1 cellular context compared by ENCODE assay signal in genomic region chr16:2956566-2956956, GRCh38.
TF ChIP-seq lines count a peak whose summit lies in the region.

No MANE protein-coding gene starts in this region.

TF ChIP-seq in GM12878, 131 proteins besides CTCF, POLR2A, EP300 and RAD21:
- no peak for TF ChIP-seq BCL3 (IDR thresholded peaks at IDR 0.05; ENCODE audit: borderline replicate concordance, insufficient read depth, low read depth, low read length, poor library complexity, severe bottlenecking)
- TF ChIP-seq IKZF2 (IDR thresholded peaks at IDR 0.05): no peak
- TF ChIP-seq SIX5 (IDR thresholded peaks at IDR 0.05; ENCODE audit: low read depth, low read length, severe bottlenecking): no peak
- no peak for TF ChIP-seq IRF4 (IDR thresholded peaks at IDR 0.05; ENCODE audit: low read depth, low read length)
- no peak for TF ChIP-seq MTA3 (IDR thresholded peaks at IDR 0.05; ENCODE audit: borderline replicate concordance, low read length)
- TF ChIP-seq ZBTB4 (CRISPR knock-in tag; IDR thresholded peaks at IDR 0.05): no peak
- no peak for TF ChIP-seq RUNX3 (IDR thresholded peaks at IDR 0.05; ENCODE audit: low read length)
- TF ChIP-seq CHD2 (IDR thresholded peaks at IDR 0.05; ENCODE audit: borderline replicate concordance, low read depth, low read length): no peak
- TF ChIP-seq ESRRA (IDR thresholded peaks at IDR 0.05; ENCODE audit: low read length): no peak
- TF ChIP-seq PRDM15 (CRISPR knock-in tag; IDR thresholded peaks at IDR 0.05): no peak
- no peak for TF ChIP-seq NR2C2 (IDR thresholded peaks at IDR 0.05; ENCODE audit: borderline replicate concordance, control insufficient read depth, insufficient read length, low read depth)
- no peak for TF ChIP-seq ZBTB33 (IDR thresholded peaks at IDR 0.05)
- TF ChIP-seq NFIC (IDR thresholded peaks at IDR 0.05; ENCODE audit: low read depth, low read length): no peak
- no peak for TF ChIP-seq ATF7 (IDR thresholded peaks at IDR 0.05; ENCODE audit: low read depth)
- no peak for TF ChIP-seq ZNF622 (IDR thresholded peaks at IDR 0.05)
- no peak for TF ChIP-seq RAD51 (IDR thresholded peaks at IDR 0.05)
- no peak for TF ChIP-seq SPI1 (IDR thresholded peaks at IDR 0.05; ENCODE audit: borderline replicate concordance, insufficient read depth, low read depth, low read length)
- TF ChIP-seq CUX1 (IDR thresholded peaks at IDR 0.05; ENCODE audit: insufficient replicate concordance, low read depth, low read length): no peak
- no peak for TF ChIP-seq SMARCA5 (IDR thresholded peaks at IDR 0.05)
